ENCODE assay signal across 8 cellular contexts in the genomic region with DNA sequence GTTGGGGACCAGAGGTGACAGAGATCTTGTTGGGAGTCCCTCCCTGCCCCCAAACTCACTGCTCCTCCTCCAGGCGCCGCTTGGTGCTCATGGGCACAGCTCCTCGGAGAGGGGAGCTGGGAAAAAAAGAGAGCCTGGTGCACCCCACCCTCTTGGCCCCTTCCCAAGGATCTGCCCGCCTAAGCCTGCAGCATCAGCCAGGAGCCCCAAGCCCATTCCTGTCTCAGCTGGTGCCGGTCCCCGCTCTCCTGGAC. TPM values are rescaled to one million over a fixed set of nuclear protein-coding genes. Genes with fewer than 3 reads are reported as not detected.
DNase-seq lines count a peak whose midpoint lies in the region; ATAC-seq and TF ChIP-seq lines count a peak whose summit lies in the region.

No MANE protein-coding gene starts in this region.

- ATAC-seq in heart right ventricle = peak in 5 of 8 donors; percentile 0 to 6 (median 1)
- no peak for ATAC-seq in Right ventricle myocardium inferior
- no peak for ATAC-seq in upper lobe of right lung
- no peak for ATAC-seq in GM18861 (IDR thresholded peaks at IDR 0.05; ENCODE audit: unreplicated experiment)
- ATAC-seq in HG03135 (IDR thresholded peaks at IDR 0.05; ENCODE audit: unreplicated experiment) = no peak

- peaks cover 23 to 68% (median 49%) of the 10 kb centered on the region in 9 donors for H3K4me1 ChIP-seq in heart right ventricle
- H3K4me1 ChIP-seq in colonic mucosa = peaks cover 22% of the 10 kb centered on the region
- H3K4me1 ChIP-seq in mononuclear cell (ENCODE audit: insufficient read depth, low read length) = peaks cover 70% of the 10 kb centered on the region
- H3K4me1 ChIP-seq in upper lobe of right lung = peaks cover 44% of the 10 kb centered on the region

- peak overlapping the region; percentile 70 to 75 for H3K9ac ChIP-seq in colonic mucosa (ENCODE audit: low read depth in 2 of 2, low read length in 2 of 2)

- peak overlapping the region; percentile 88 to 100 (median 97) for H3K27ac ChIP-seq in heart right ventricle
- H3K27ac ChIP-seq in colonic mucosa = peak overlapping the region; percentile 96
- peak overlapping the region; percentile 91 for H3K27ac ChIP-seq in upper lobe of right lung

- H3K4me3 ChIP-seq in heart right ventricle (peak overlapping the region; percentile 43 to 87 (median 74)), colonic mucosa (peak overlapping the region; percentile 51), mononuclear cell (ENCODE audit: low read length) (peak overlapping the region; percentile 45), upper lobe of right lung (peak overlapping the region; percentile 68)

- H3K9me3 ChIP-seq in heart right ventricle (no peaks in the 10 kb centered on the region), colonic mucosa (no peaks in the 10 kb centered on the region), mononuclear cell (ENCODE audit: low read depth, low read length) (no peaks in the 10 kb centered on the region), upper lobe of right lung (no peaks in the 10 kb centered on the region)

- intact Hi-C loops in heart right ventricle (cut with DNase I) = no loop called here
- intact Hi-C loops in Right ventricle myocardium inferior (cut with DNase I) = no loop called here
- intact Hi-C loops in colonic mucosa (cut with DNase I) = no loop called here
- intact Hi-C loops in upper lobe of right lung (cut with DNase I) = no loop called here

- TF ChIP-seq CTCF in heart right ventricle (IDR thresholded peaks at IDR 0.05) (no peak), colonic mucosa (IDR thresholded peaks at IDR 0.05) (no peak), upper lobe of right lung (IDR thresholded peaks at IDR 0.05) (no peak)

- H3K36me3 ChIP-seq in heart right ventricle = peaks cover 0 to 25% (median 17%) of the 10 kb centered on the region in 9 donors
- no peaks in the 10 kb centered on the region for H3K36me3 ChIP-seq in colonic mucosa
- H3K36me3 ChIP-seq in upper lobe of right lung = peaks cover 14% of the 10 kb centered on the region

- DNase-seq in heart right ventricle = peak in 1 of 2 donors; percentile 62
- DNase-seq in Right ventricle myocardium inferior (ENCODE audit: missing footprints) = no peak
- peak; percentile 59 for DNase-seq in RPMI8226
- no peak for DNase-seq in colonic mucosa
- no peak for DNase-seq in upper lobe of right lung

- 2 to 14% methylated on average over 4 to 6 of the region's 6 CpGs for WGBS in heart right ventricle, 2 donors

- peaks cover 0 to 12% (median 4%) of the 10 kb centered on the region in 7 donors for H3K27me3 ChIP-seq in heart right ventricle
- no peaks in the 10 kb centered on the region for H3K27me3 ChIP-seq in colonic mucosa
- H3K27me3 ChIP-seq in mononuclear cell (ENCODE audit: insufficient read depth, low read length) = peaks cover 2% of the 10 kb centered on the region
- H3K27me3 ChIP-seq in upper lobe of right lung = peaks cover 2% of the 10 kb centered on the region

RNA-seq across cellular contexts. Expression of gene HCFC1R1, which starts 0.4 kb away (rescaled TPM):
- total RNA-seq in heart right ventricle (10 to 100 TPM; 41.8 to 62.8 (median 55.8) TPM), Right ventricle myocardium inferior (68.6 TPM), colonic mucosa (10 to 100 TPM; 28.7 to 30.0 TPM), mononuclear cell (8.2 TPM), upper lobe of right lung (55.7 TPM)
- 100 to 1,000 TPM in 1 of 2 donors, 10 to 100 TPM in 1; 71.8 to 370 TPM for polyA plus RNA-seq in heart right ventricle

RNA-seq across cellular contexts. Expression of gene THOC6, which starts 0.5 kb away (rescaled TPM):
- total RNA-seq in heart right ventricle (10 to 100 TPM in 7 of 10 donors, 1 to 10 TPM in 3; 7.0 to 12.5 (median 10.4) TPM), Right ventricle myocardium inferior (12.9 TPM), colonic mucosa (10 to 100 TPM; 27.4 to 45.8 TPM), mononuclear cell (8.9 TPM), upper lobe of right lung (31.4 TPM)
- 10 to 100 TPM; 22.5 to 40.3 TPM for polyA plus RNA-seq in heart right ventricle

RNA-seq across cellular contexts. Expression of gene TNFRSF12A, which starts 3.2 kb away (rescaled TPM):
- total RNA-seq in heart right ventricle (100 to 1,000 TPM in 4 of 10 donors, 10 to 100 TPM in 6; 28.0 to 319 (median 92.3) TPM), Right ventricle myocardium inferior (42.8 TPM), colonic mucosa (10 to 100 TPM; 11.6 to 27.3 TPM), mononuclear cell (8.2 TPM), upper lobe of right lung (74.9 TPM)
- 100 to 1,000 TPM; 215 to 740 TPM for polyA plus RNA-seq in heart right ventricle

RNA-seq across cellular contexts. Expression of gene CLDN6, which starts 5.4 kb away (rescaled TPM):
- total RNA-seq in heart right ventricle (under 1 TPM in 1 of 10 donors, not detected in 9; 0.28 TPM), Right ventricle myocardium inferior (not detected), colonic mucosa (1 to 10 TPM in 1 of 2 donors, not detected in 1; 1.2 TPM), mononuclear cell (not detected), upper lobe of right lung (not detected)
- under 1 TPM in 1 of 2 donors, not detected in 1; 0.03 TPM for polyA plus RNA-seq in heart right ventricle

RNA-seq across cellular contexts. Expression of gene CLDN9, which starts 10.6 kb away (rescaled TPM):
- total RNA-seq in heart right ventricle (1 to 10 TPM in 3 of 10 donors, under 1 TPM in 7; 0.19 to 1.5 (median 0.79) TPM), Right ventricle myocardium inferior (0.32 TPM), colonic mucosa (under 1 TPM; 0.35 to 0.67 TPM), mononuclear cell (not detected), upper lobe of right lung (0.75 TPM)
- 1 to 10 TPM; 1.0 to 3.2 TPM for polyA plus RNA-seq in heart right ventricle

Comparison
In these comparisons a context has a peak if more than half of its experiments do, and no peak if none do; other contexts are left out.
1. ATAC-seq: peak in heart right ventricle (5 of 8); none in Right ventricle myocardium inferior (single experiment), upper lobe of right lung (single experiment), GM18861 (single experiment) and HG03135 (single experiment).
2. Peak in every context shown above with its lines, with median percentiles within 50 percentile points of each other: H3K27ac ChIP-seq and H3K4me3 ChIP-seq.